In genomic region chr5:139561655-139562451, GRCh38 we compare ENCODE assay signal across 8 cellular contexts. TPM values are rescaled to one million over a fixed set of nuclear protein-coding genes. Genes with fewer than 3 reads are reported as not detected.
DNase-seq lines count a peak whose midpoint lies in the region; ATAC-seq and TF ChIP-seq lines count a peak whose summit lies in the region.

No MANE protein-coding gene starts in this region.

- H3K36me3 Mint-ChIP-seq in CD4-positive, CD25-positive, alpha-beta regulatory T cell: peaks cover 8% of the 10 kb centered on the region

- TF ChIP-seq POLR2A in breast epithelium (IDR thresholded peaks at IDR 0.05): no peak

- peaks cover 18 to 50% (median 26%) of the 10 kb centered on the region in 4 donors for H3K4me1 Mint-ChIP-seq in CD4-positive, CD25-positive, alpha-beta regulatory T cell

- peak overlapping the region; percentile 93 to 100 (median 96) for H3K4me3 Mint-ChIP-seq in CD4-positive, CD25-positive, alpha-beta regulatory T cell

- H3K9me3 ChIP-seq in CD4-positive, CD25-positive, alpha-beta regulatory T cell (ENCODE audit: control insufficient read depth in 2 of 2, low read length in 2 of 2): no peaks in the 10 kb centered on the region
- no peaks in the 10 kb centered on the region for H3K9me3 ChIP-seq in breast epithelium

- no peaks in the 10 kb centered on the region for H3K9me3 Mint-ChIP-seq in CD4-positive, CD25-positive, alpha-beta regulatory T cell

- peak overlapping the region; percentile 91 to 97 (median 97) for H3K27ac Mint-ChIP-seq in CD4-positive, CD25-positive, alpha-beta regulatory T cell

- no peaks in the 10 kb centered on the region for H3K27me3 Mint-ChIP-seq in CD4-positive, CD25-positive, alpha-beta regulatory T cell

- DNase-seq in CD4-positive, CD25-positive, alpha-beta regulatory T cell: peak in 2 of 3 donors; percentile 38 to 64
- DNase-seq in T follicular helper cell (ENCODE audit: low read depth): peak; percentile 49
- peak in 1 of 2 donors; percentile 24 for DNase-seq in breast epithelium (ENCODE audit: low spot score in 2 of 2)
- peak; percentile 72 for DNase-seq in islet precursor cell
- DNase-seq in stimulated activated CD4-positive, alpha-beta T cell treated with anti-CD3 and anti-CD28 coated beads, Interleukin-15, amount 100 ng/mL, for 24 hours: peak; percentile 66
- DNase-seq in NCI-H1105 (lab: John Stamatoyannopoulos, UW): no peak

- H3K4me1 ChIP-seq in CD4-positive, CD25-positive, alpha-beta regulatory T cell (ENCODE audit: control insufficient read depth, insufficient read depth, low read length, poor library complexity, severe bottlenecking): peaks cover 48% of the 10 kb centered on the region
- peaks cover 3 to 20% of the 10 kb centered on the region in 2 donors for H3K4me1 ChIP-seq in breast epithelium

- peak overlapping the region; percentile 95 for H3K4me3 ChIP-seq in CD4-positive, CD25-positive, alpha-beta regulatory T cell (ENCODE audit: low read depth, low read length)
- peak overlapping the region; percentile 69 to 97 (median 79) for H3K4me3 ChIP-seq in breast epithelium

- no peak for TF ChIP-seq CTCF in breast epithelium (IDR thresholded peaks at IDR 0.05)

- no peaks in the 10 kb centered on the region for H3K36me3 ChIP-seq in CD4-positive, CD25-positive, alpha-beta regulatory T cell (ENCODE audit: control insufficient read depth, insufficient read depth, low read length)
- no peaks in the 10 kb centered on the region for H3K36me3 ChIP-seq in breast epithelium

- intact Hi-C loops in breast epithelium (cut with DNase I; ENCODE audit: low total_unique reads): no loop called here

- peak in 1 of 2 donors; percentile 3 for ATAC-seq in CD4-positive, CD25-positive, alpha-beta regulatory T cell (ENCODE audit: low read depth in 2 of 2)
- peak; percentile 20 for ATAC-seq in GM19452 (IDR thresholded peaks at IDR 0.05; ENCODE audit: unreplicated experiment)
- ATAC-seq in HG03520 (IDR thresholded peaks at IDR 0.05; ENCODE audit: unreplicated experiment): peak; percentile 16

- peak overlapping the region; percentile 89 for H3K27ac ChIP-seq in CD4-positive, CD25-positive, alpha-beta regulatory T cell (ENCODE audit: insufficient read depth, low read length, poor library complexity, severe bottlenecking)
- H3K27ac ChIP-seq in breast epithelium: peak overlapping the region; percentile 97 to 99

- no peaks in the 10 kb centered on the region for H3K27me3 ChIP-seq in CD4-positive, CD25-positive, alpha-beta regulatory T cell (ENCODE audit: control insufficient read depth, insufficient read depth, low read length)
- H3K27me3 ChIP-seq in breast epithelium: no peaks in the 10 kb centered on the region

RNA-seq across cellular contexts. Expression of gene UBE2D2, which starts 0.7 kb away (rescaled TPM):
- total RNA-seq in CD4-positive, CD25-positive, alpha-beta regulatory T cell: 181 TPM
- 100 to 1,000 TPM; 330 to 376 (median 350) TPM for polyA plus RNA-seq in CD4-positive, CD25-positive, alpha-beta regulatory T cell
- total RNA-seq in breast epithelium: 10 to 100 TPM; 55.1 to 68.3 (median 58.1) TPM
